ENCODE assay signal across 8 cellular contexts in genomic region chr13:31162151-31163008, GRCh38. TPM values are rescaled to one million over a fixed set of nuclear protein-coding genes. Genes with fewer than 3 reads are reported as not detected.
A peak's percentile ranks its signal among the peaks of the same experiment; 100 is the strongest.
DNase-seq lines count a peak whose midpoint lies in the region; ATAC-seq and TF ChIP-seq lines count a peak whose summit lies in the region.

No MANE protein-coding gene starts in this region.

- H3K27ac ChIP-seq in thyroid gland = peak overlapping the region; percentile 62 to 99 (median 99)

- ATAC-seq in HG02623 (IDR thresholded peaks at IDR 0.05; ENCODE audit: unreplicated experiment) (peak; percentile 83), SK-N-SH treated with all-trans-retinoic acid at 6 μM for 48 hours (peak; percentile 93), Right ventricle myocardium inferior (peak; percentile 98)
- peak; percentile 80 for ATAC-seq in activated naive CD8-positive, alpha-beta T cell treated with anti-CD3 and anti-CD28 coated beads, Interleukin-2, amount 10 ng/mL, durations not matched to agents 7 days and 5 days (ENCODE audit: low read depth)

- H3K4me1 Mint-ChIP-seq in activated naive CD8-positive, alpha-beta T cell treated with anti-CD3 and anti-CD28 coated beads, Interleukin-2, amount 10 ng/mL, durations not matched to agents 7 days and 5 days = peaks cover 30% of the 10 kb centered on the region
- peaks cover 34% of the 10 kb centered on the region for H3K4me1 Mint-ChIP-seq in osteocyte (ENCODE audit: unreplicated experiment)

- H3K27me3 ChIP-seq in thyroid gland = no peaks in the 10 kb centered on the region

- H3K27ac Mint-ChIP-seq in activated naive CD8-positive, alpha-beta T cell treated with anti-CD3 and anti-CD28 coated beads, Interleukin-2, amount 10 ng/mL, durations not matched to agents 7 days and 5 days = peak overlapping the region; percentile 97
- peak overlapping the region; percentile 98 for H3K27ac Mint-ChIP-seq in osteocyte (ENCODE audit: unreplicated experiment)

- peak overlapping the region; percentile 91 for H3K4me3 Mint-ChIP-seq in activated naive CD8-positive, alpha-beta T cell treated with anti-CD3 and anti-CD28 coated beads, Interleukin-2, amount 10 ng/mL, durations not matched to agents 7 days and 5 days
- H3K4me3 Mint-ChIP-seq in osteocyte (ENCODE audit: unreplicated experiment) = peak overlapping the region; percentile 93

- no peak for TF ChIP-seq CTCF in osteocyte (IDR thresholded peaks at IDR 0.05)
- no peak for TF ChIP-seq CTCF in thyroid gland (IDR thresholded peaks at IDR 0.05)

- no peaks in the 10 kb centered on the region for H3K36me3 ChIP-seq in thyroid gland

- H3K36me3 Mint-ChIP-seq in activated naive CD8-positive, alpha-beta T cell treated with anti-CD3 and anti-CD28 coated beads, Interleukin-2, amount 10 ng/mL, durations not matched to agents 7 days and 5 days = peaks cover 5% of the 10 kb centered on the region
- H3K36me3 Mint-ChIP-seq in osteocyte (ENCODE audit: unreplicated experiment) = peaks cover 10% of the 10 kb centered on the region

- no peaks in the 10 kb centered on the region for H3K27me3 Mint-ChIP-seq in activated naive CD8-positive, alpha-beta T cell treated with anti-CD3 and anti-CD28 coated beads, Interleukin-2, amount 10 ng/mL, durations not matched to agents 7 days and 5 days
- H3K27me3 Mint-ChIP-seq in osteocyte (ENCODE audit: unreplicated experiment) = no peaks in the 10 kb centered on the region

- TF ChIP-seq POLR2A in GM10847 (IDR thresholded peaks at IDR 0.05; ENCODE audit: extremely low read depth, insufficient read length) (peak; percentile 38), thyroid gland (IDR thresholded peaks at IDR 0.05) (peak in 1 of 2 donors; percentile 65)

- DNase-seq in NCI-H1092 treated with DMSO at 0.1 percent for 48 hours (lab: John Stamatoyannopoulos, UW) = peak; percentile 96
- DNase-seq in activated naive CD8-positive, alpha-beta T cell treated with anti-CD3 and anti-CD28 coated beads, Interleukin-2, amount 10 ng/mL, durations not matched to agents 7 days and 5 days = no peak
- peak; percentile 97 for DNase-seq in Right ventricle myocardium inferior (ENCODE audit: missing footprints)
- DNase-seq in osteocyte (ENCODE audit: extremely low spot score, unreplicated experiment) = peak; percentile 99
- peak; percentile 97 for DNase-seq in thyroid gland

- WGBS in thyroid gland, 2 donors = 1% methylated on average over 33 to 34 of the region's 34 CpGs

- H3K4me1 ChIP-seq in thyroid gland = peaks cover 4 to 12% of the 10 kb centered on the region in 2 donors

- intact Hi-C loops in Right ventricle myocardium inferior (cut with DNase I) = loop anchor here (2.0 kb wide), 1 partner anchor 36 kb away; the partner anchor contains the start of gene B3GLCT
- intact Hi-C loops in thyroid gland (cut with DNase I) = no loop called here

- no peaks in the 10 kb centered on the region for H3K9me3 ChIP-seq in thyroid gland

- H3K4me3 ChIP-seq in thyroid gland (replicated peaks in 1 of 3) = peak overlapping the region; percentile 18 to 93 (median 65)

- H3K9me3 Mint-ChIP-seq in activated naive CD8-positive, alpha-beta T cell treated with anti-CD3 and anti-CD28 coated beads, Interleukin-2, amount 10 ng/mL, durations not matched to agents 7 days and 5 days = no peaks in the 10 kb centered on the region
- H3K9me3 Mint-ChIP-seq in osteocyte (ENCODE audit: unreplicated experiment) = no peaks in the 10 kb centered on the region

- POLR2A ChIA-PET in activated naive CD8-positive, alpha-beta T cell treated with anti-CD3 and anti-CD28 coated beads, Interleukin-2, amount 10 ng/mL, durations not matched to agents 7 days and 5 days (lab: Charles Lee) = interaction anchor here (0.7 to 1.8 kb wide), 4 partner anchors 18 to 1153 kb away, joined by 3 to 4 read pairs (median 4); partner anchors contain the start of genes BRCA2 and ZAR1L

TF ChIP-seq in SK-N-SH treated with all-trans-retinoic acid at 6 μM for 48 hours, 23 proteins besides CTCF, POLR2A, EP300 and RAD21:
- TF ChIP-seq TSHZ2 (CRISPR knock-in tag; IDR thresholded peaks at IDR 0.05) (0 out of 2 replicates have a peak, but pooled peaks have one; percentile 6), CSRNP3 (CRISPR knock-in tag; IDR thresholded peaks at IDR 0.05) (no peak)

RNA-seq across cellular contexts. Expression of gene HSPH1, which starts 0.7 kb away (rescaled TPM):
- 10 to 100 TPM; 71.2 to 88.2 TPM for total RNA-seq in activated naive CD8-positive, alpha-beta T cell treated with anti-CD3 and anti-CD28 coated beads, Interleukin-2, amount 10 ng/mL, durations not matched to agents 7 days and 5 days
- total RNA-seq in Right ventricle myocardium inferior (74.7 TPM), osteocyte (73.5 and 75.5 TPM in 2 replicates), thyroid gland (10 to 100 TPM; 38.3 to 56.3 (median 48.7) TPM)

RNA-seq across cellular contexts. Expression of gene B3GLCT, which starts 37.4 kb away (rescaled TPM):
- total RNA-seq in activated naive CD8-positive, alpha-beta T cell treated with anti-CD3 and anti-CD28 coated beads, Interleukin-2, amount 10 ng/mL, durations not matched to agents 7 days and 5 days = 1 to 10 TPM; 3.8 to 4.2 TPM
- total RNA-seq in Right ventricle myocardium inferior (15.4 TPM), osteocyte (8.2 and 10.3 TPM in 2 replicates), thyroid gland (10 to 100 TPM; 10.8 to 14.0 (median 11.8) TPM)
